In genomic region chr9:21326526-21327139, GRCh38 we compare ENCODE assay signal across 8 cellular contexts. TPM values are rescaled to one million over a fixed set of nuclear protein-coding genes. Genes with fewer than 3 reads are reported as not detected.
DNase-seq lines count a peak whose midpoint lies in the region; ATAC-seq and TF ChIP-seq lines count a peak whose summit lies in the region.

No MANE protein-coding gene starts in this region.

- H3K4me3 ChIP-seq in Karpas-422 (ENCODE audit: low read length) = no peak overlapping the region
- no peak overlapping the region for H3K4me3 ChIP-seq in fibroblast of villous mesenchyme (ENCODE audit: low read depth, low read length)

- H3K4me1 ChIP-seq in Karpas-422 (ENCODE audit: low read length) = no peaks in the 10 kb centered on the region

- DNase-seq in SIG-M5 treated with dmso at 0.1 percent for 504 hours (lab: John Stamatoyannopoulos, UW; ENCODE audit: unreplicated experiment) (peak; percentile 49), SIG-M5 (lab: John Stamatoyannopoulos, UW) (no peak), Karpas-422 (peak; percentile 82), SKM-1 (lab: John Stamatoyannopoulos, UW; ENCODE audit: unreplicated experiment) (peak; percentile 12), fibroblast of villous mesenchyme (ENCODE audit: low read depth) (peak; percentile 57), putamen (ENCODE audit: low spot score) (peak; percentile 22), NCI-H524 treated with DMSO at 0.1 percent for 48 hours (lab: John Stamatoyannopoulos, UW) (no peak)

- H3K9me3 ChIP-seq in Karpas-422 (ENCODE audit: low read length) = no peaks in the 10 kb centered on the region

- no peak overlapping the region for H3K27ac ChIP-seq in Karpas-422 (ENCODE audit: low read length)

- no peak overlapping the region for H3K9ac ChIP-seq in Karpas-422 (ENCODE audit: low read length)

- H3K79me2 ChIP-seq in Karpas-422 (ENCODE audit: low read length) = peaks cover 49% of the 10 kb centered on the region

- H3K9me2 ChIP-seq in Karpas-422 (replicated peaks; ENCODE audit: insufficient read depth, low read length) = no peaks in the 10 kb centered on the region

- H3K4me2 ChIP-seq in Karpas-422 (ENCODE audit: low read depth, low read length, poor library complexity, severe bottlenecking) = no peak overlapping the region

- H3K27me3 ChIP-seq in Karpas-422 (ENCODE audit: low read length) = no peaks in the 10 kb centered on the region

- ATAC-seq in GM21717 (IDR thresholded peaks at IDR 0.05; ENCODE audit: unreplicated experiment) = peak; percentile 83

- TF ChIP-seq CTCF in fibroblast of villous mesenchyme (IDR thresholded peaks at IDR 0.05; ENCODE audit: insufficient read depth, low read depth, low read length) = peak; percentile 65

- H4K20me1 ChIP-seq in Karpas-422 (ENCODE audit: insufficient read depth, low read depth, low read length) = peaks cover 47% of the 10 kb centered on the region

- no peak overlapping the region for H2AFZ ChIP-seq in Karpas-422 (ENCODE audit: low read length)

- H3K36me3 ChIP-seq in Karpas-422 (ENCODE audit: insufficient read depth, low read length) = no peaks in the 10 kb centered on the region; the same call in 1 of the 2 replicates

RNA-seq across cellular contexts. Expression of gene KLHL9, which starts 8.6 kb away (rescaled TPM):
- 14.0 and 21.2 TPM in 2 replicates for total RNA-seq in Karpas-422 (2014; rRNA removed; shearing (Covaris generic); ENCODE audit: low replicate concordance)
- total RNA-seq in fibroblast of villous mesenchyme = 34.8 and 57.9 TPM in 2 replicates

RNA-seq across cellular contexts. Expression of gene IFNA5, which starts 21.5 kb away (rescaled TPM):
- not detected in 2 replicates for total RNA-seq in Karpas-422 (2014; rRNA removed; shearing (Covaris generic); ENCODE audit: low replicate concordance)
- total RNA-seq in fibroblast of villous mesenchyme = under 0.01 TPM in 1 of 2 replicates, not detected in the other

RNA-seq across cellular contexts. Expression of gene IFNA6, which starts 24.1 kb away (rescaled TPM):
- total RNA-seq in Karpas-422 (2014; rRNA removed; shearing (Covaris generic); ENCODE audit: low replicate concordance) = not detected in 2 replicates
- not detected in 2 replicates for total RNA-seq in fibroblast of villous mesenchyme

RNA-seq across cellular contexts. Expression of gene IFNA13, which starts 41.2 kb away (rescaled TPM):
- not detected in 2 replicates for total RNA-seq in Karpas-422 (2014; rRNA removed; shearing (Covaris generic); ENCODE audit: low replicate concordance)
- total RNA-seq in fibroblast of villous mesenchyme = not detected in 2 replicates

RNA-seq across cellular contexts. Expression of gene IFNA2, which starts 58.6 kb away (rescaled TPM):
- not detected in 2 replicates for total RNA-seq in Karpas-422 (2014; rRNA removed; shearing (Covaris generic); ENCODE audit: low replicate concordance)
- not detected in 2 replicates for total RNA-seq in fibroblast of villous mesenchyme

Comparison
In these comparisons a context has a peak if more than half of its experiments do, and no peak if none do; other contexts are left out.
1. DNase-seq: peak in SIG-M5 treated with dmso at 0.1 percent for 504 hours (single experiment), Karpas-422 (single experiment), SKM-1 (single experiment), fibroblast of villous mesenchyme (single experiment) and putamen (single experiment); none in SIG-M5 (single experiment) and NCI-H524 treated with DMSO at 0.1 percent for 48 hours (single experiment).